In the genomic region with DNA sequence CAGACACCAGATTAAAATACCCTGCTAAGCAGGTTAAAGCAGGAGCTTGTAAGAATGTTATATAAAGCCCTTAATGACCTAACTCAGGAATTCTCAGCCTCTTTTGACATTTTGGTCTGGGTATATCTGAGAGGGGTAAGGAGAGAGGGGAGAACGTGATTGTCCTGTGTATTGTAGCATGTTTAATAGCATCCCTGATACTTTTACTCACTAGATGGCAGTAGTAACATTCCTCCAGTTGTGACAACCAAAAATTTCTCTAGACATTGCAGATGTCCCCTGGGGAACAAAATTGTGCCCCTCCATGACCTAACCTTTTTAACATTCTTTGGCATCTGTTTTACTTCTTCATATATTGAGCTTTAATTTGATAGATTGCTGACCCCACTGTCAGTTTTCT, we compare ENCODE assay signal across 8 cellular contexts. TPM values are rescaled to one million over a fixed set of nuclear protein-coding genes. Genes with fewer than 3 reads are reported as not detected.
A peak's percentile ranks its signal among the peaks of the same experiment; 100 is the strongest.
DNase-seq lines count a peak whose midpoint lies in the region; ATAC-seq lines count a peak whose summit lies in the region.

No MANE protein-coding gene starts in this region.

- no peak overlapping the region for H3K4me2 ChIP-seq in Karpas-422 (ENCODE audit: low read depth, low read length, poor library complexity, severe bottlenecking)

- no peaks in the 10 kb centered on the region for H3K27me3 Mint-ChIP-seq in activated T-cell treated with anti-CD3 and anti-CD28 coated beads, Interleukin-2, amount 50 U/mL, for 24 hours
- no peaks in the 10 kb centered on the region for H3K27me3 Mint-ChIP-seq in effector memory CD8-positive, alpha-beta T cell

- H3K9me2 ChIP-seq in Karpas-422 (replicated peaks; ENCODE audit: insufficient read depth, low read length) = no peaks in the 10 kb centered on the region

- H3K9me3 Mint-ChIP-seq in activated T-cell treated with anti-CD3 and anti-CD28 coated beads, Interleukin-2, amount 50 U/mL, for 24 hours = no peaks in the 10 kb centered on the region
- H3K9me3 Mint-ChIP-seq in effector memory CD8-positive, alpha-beta T cell = no peaks in the 10 kb centered on the region
- no peaks in the 10 kb centered on the region for H3K9me3 Mint-ChIP-seq in stimulated activated effector memory CD8-positive, alpha-beta T cell treated with anti-CD3 and anti-CD28 coated beads, Interleukin-12 subunit alpha, Interleukin-12 subunit beta, amount 100 ng/mL, for 72 hours

- peaks cover 18% of the 10 kb centered on the region; the same call in 1 of the 2 replicates for H4K20me1 ChIP-seq in Karpas-422 (ENCODE audit: insufficient read depth, low read depth, low read length)

- peaks cover 12% of the 10 kb centered on the region for H3K4me1 Mint-ChIP-seq in activated T-cell treated with anti-CD3 and anti-CD28 coated beads, Interleukin-2, amount 50 U/mL, for 24 hours (ENCODE audit: low read depth)
- peaks cover 9 to 42% of the 10 kb centered on the region in 2 donors for H3K4me1 Mint-ChIP-seq in effector memory CD8-positive, alpha-beta T cell (ENCODE audit: low read depth in 2 of 2)
- peaks cover 5% of the 10 kb centered on the region for H3K4me1 Mint-ChIP-seq in stimulated activated effector memory CD8-positive, alpha-beta T cell treated with anti-CD3 and anti-CD28 coated beads, Interleukin-12 subunit alpha, Interleukin-12 subunit beta, amount 100 ng/mL, for 72 hours

- DNase-seq in activated T-cell treated with anti-CD3 and anti-CD28 coated beads, Interleukin-2, amount 50 U/mL, for 24 hours = no peak
- DNase-seq in activated T-cell treated with anti-CD3 and anti-CD28 coated beads, Interleukin-2, amount 50 U/mL, for 1 hour = no peak
- DNase-seq in Karpas-422 = peak; percentile 58
- no peak for DNase-seq in effector memory CD8-positive, alpha-beta T cell
- no peak for DNase-seq in stimulated activated effector memory CD8-positive, alpha-beta T cell treated with anti-CD3 and anti-CD28 coated beads, Interleukin-12 subunit alpha, Interleukin-12 subunit beta, amount 100 ng/mL, for 72 hours (ENCODE audit: low spot score in 2 of 2)
- no peak for DNase-seq in aorta
- DNase-seq in SKM-1 (lab: John Stamatoyannopoulos, UW; ENCODE audit: unreplicated experiment) = no peak

- H3K9me3 ChIP-seq in Karpas-422 (ENCODE audit: low read length) = no peaks in the 10 kb centered on the region
- H3K9me3 ChIP-seq in aorta (ENCODE audit: control insufficient read depth, low read length) = no peaks in the 10 kb centered on the region

- H3K9ac ChIP-seq in Karpas-422 (ENCODE audit: low read length) = no peak overlapping the region

- H3K4me1 ChIP-seq in Karpas-422 (ENCODE audit: low read length) (no peaks in the 10 kb centered on the region), aorta (ENCODE audit: control insufficient read depth in 1 of 2, insufficient read depth in 2 of 2, low read length in 2 of 2) (no peaks in the 10 kb centered on the region)

- peaks cover 94% of the 10 kb centered on the region for H3K36me3 ChIP-seq in Karpas-422 (ENCODE audit: insufficient read depth, low read length)
- H3K36me3 ChIP-seq in aorta (ENCODE audit: control insufficient read depth in 1 of 2, insufficient read depth in 2 of 2, low read length in 1 of 2) = peaks cover 4 to 7% of the 10 kb centered on the region in 2 donors

- H3K36me3 Mint-ChIP-seq in activated T-cell treated with anti-CD3 and anti-CD28 coated beads, Interleukin-2, amount 50 U/mL, for 24 hours (ENCODE audit: low read depth) = peaks cover 94% of the 10 kb centered on the region
- H3K36me3 Mint-ChIP-seq in effector memory CD8-positive, alpha-beta T cell (ENCODE audit: insufficient read depth) = peaks cover 94% of the 10 kb centered on the region
- H3K36me3 Mint-ChIP-seq in stimulated activated effector memory CD8-positive, alpha-beta T cell treated with anti-CD3 and anti-CD28 coated beads, Interleukin-12 subunit alpha, Interleukin-12 subunit beta, amount 100 ng/mL, for 72 hours = peaks cover 99% of the 10 kb centered on the region

- peaks cover 92% of the 10 kb centered on the region for H3K79me2 ChIP-seq in Karpas-422 (ENCODE audit: low read length)

- intact Hi-C loops in aorta (cut with DNase I) = no loop called here

- peak overlapping the region; percentile 57 for H3K27ac Mint-ChIP-seq in activated T-cell treated with anti-CD3 and anti-CD28 coated beads, Interleukin-2, amount 50 U/mL, for 24 hours
- no peak overlapping the region for H3K27ac Mint-ChIP-seq in effector memory CD8-positive, alpha-beta T cell
- H3K27ac Mint-ChIP-seq in stimulated activated effector memory CD8-positive, alpha-beta T cell treated with anti-CD3 and anti-CD28 coated beads, Interleukin-12 subunit alpha, Interleukin-12 subunit beta, amount 100 ng/mL, for 72 hours = peak overlapping the region; percentile 11

- WGBS in aorta, 2 donors = 17 to 35% methylated on average over 1 of the region's 1 CpG

- H3K27ac ChIP-seq in Karpas-422 (ENCODE audit: low read length) = no peak overlapping the region
- no peak overlapping the region for H3K27ac ChIP-seq in aorta (ENCODE audit: low read depth in 1 of 2, low read length in 2 of 2)

- H3K27me3 ChIP-seq in Karpas-422 (ENCODE audit: low read length) = no peaks in the 10 kb centered on the region
- no peaks in the 10 kb centered on the region for H3K27me3 ChIP-seq in aorta (ENCODE audit: control insufficient read depth in 1 of 2, insufficient read depth in 2 of 2, low read length in 1 of 2)

- H3K4me3 ChIP-seq in Karpas-422 (ENCODE audit: low read length) (no peak overlapping the region), aorta (ENCODE audit: low read length in 2 of 2) (no peak overlapping the region)

- no peak overlapping the region for H3K4me3 Mint-ChIP-seq in activated T-cell treated with anti-CD3 and anti-CD28 coated beads, Interleukin-2, amount 50 U/mL, for 24 hours
- no peak overlapping the region for H3K4me3 Mint-ChIP-seq in effector memory CD8-positive, alpha-beta T cell
- H3K4me3 Mint-ChIP-seq in stimulated activated effector memory CD8-positive, alpha-beta T cell treated with anti-CD3 and anti-CD28 coated beads, Interleukin-12 subunit alpha, Interleukin-12 subunit beta, amount 100 ng/mL, for 72 hours = no peak overlapping the region

- ATAC-seq in effector memory CD8-positive, alpha-beta T cell (replicated peaks) = peak; percentile 41
- no peak for ATAC-seq in stimulated activated effector memory CD8-positive, alpha-beta T cell treated with anti-CD3 and anti-CD28 coated beads, Interleukin-12 subunit alpha, Interleukin-12 subunit beta, amount 100 ng/mL, for 72 hours
- ATAC-seq in GM19023 (IDR thresholded peaks at IDR 0.05; ENCODE audit: unreplicated experiment) (no peak), aorta (ENCODE audit: low FRiP score) (no peak)

- H2AFZ ChIP-seq in Karpas-422 (ENCODE audit: low read length) = no peak overlapping the region

RNA-seq across cellular contexts. Expression of a gene that starts 17.9 kb away (rescaled TPM):
- 66.8 and 102 TPM in 2 replicates for total RNA-seq in Karpas-422 (2014; rRNA removed; shearing (Covaris generic); ENCODE audit: low replicate concordance)
- total RNA-seq in aorta = 10 to 100 TPM; 39.0 to 43.3 TPM
- 10 to 100 TPM; 12.5 to 15.8 TPM for polyA plus RNA-seq in aorta

Comparison
In these comparisons a context has a peak if more than half of its experiments do, and no peak if none do; other contexts are left out.
1. H3K27ac Mint-ChIP-seq: peak in activated T-cell treated with anti-CD3 and anti-CD28 coated beads, Interleukin-2, amount 50 U/mL, for 24 hours (single experiment) and stimulated activated effector memory CD8-positive, alpha-beta T cell treated with anti-CD3 and anti-CD28 coated beads, Interleukin-12 subunit alpha, Interleukin-12 subunit beta, amount 100 ng/mL, for 72 hours (single experiment); none in effector memory CD8-positive, alpha-beta T cell (0 of 2).